Comparison of ENCODE assay signal across 19 cellular contexts in the genomic region with DNA sequence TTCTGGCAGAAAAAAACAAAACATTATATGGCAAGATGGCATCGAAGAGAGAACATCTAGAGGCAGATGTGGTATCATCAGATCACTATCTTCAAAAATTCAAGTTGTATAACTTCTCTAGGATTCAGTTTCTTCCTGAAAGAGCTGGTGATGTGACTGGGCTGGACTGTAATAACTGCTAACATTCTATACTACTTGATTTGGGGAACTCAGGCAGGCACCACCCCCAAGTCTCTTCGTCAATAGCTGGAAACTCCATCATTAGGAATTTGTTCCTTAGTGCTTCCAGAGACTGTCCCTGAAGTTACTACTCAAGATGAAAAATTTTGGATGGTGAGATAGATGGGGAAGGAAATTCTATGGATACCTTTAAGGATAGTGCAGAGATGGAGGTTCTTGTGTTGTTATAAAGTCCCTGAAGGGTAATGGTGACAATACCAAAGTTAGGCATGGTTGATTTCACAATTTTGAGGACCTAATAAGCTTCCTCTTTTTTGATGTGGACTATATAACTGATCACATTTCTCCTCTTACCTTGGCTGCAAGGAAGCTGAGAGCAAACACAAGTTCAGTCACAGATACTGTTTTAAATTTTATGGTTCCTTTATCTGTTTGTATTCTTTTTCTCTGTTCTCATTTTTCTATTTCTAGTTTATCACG. TPM values are rescaled to one million over a fixed set of nuclear protein-coding genes. Genes with fewer than 3 reads are reported as not detected.
DNase-seq lines count a peak whose midpoint lies in the region; ATAC-seq and TF ChIP-seq lines count a peak whose summit lies in the region.
"Had no signal": no experiment of that assay in that cellular context is flagged by ENCODE, and none has a peak within 500 bp of the region (broad histone marks: within the 10 kb centered on the region; RNA-seq: fewer than 3 reads in every experiment).

No MANE protein-coding gene starts in this region.

- peaks cover 59% of the 10 kb centered on the region for H3K36me3 Mint-ChIP-seq in activated naive CD4-positive, alpha-beta T cell treated with anti-CD3 and anti-CD28 coated beads, Interleukin-2, amount 10 ng/mL, durations not matched to agents 7 days and 5 days
- peaks cover 39% of the 10 kb centered on the region for H3K36me3 Mint-ChIP-seq in central memory CD8-positive, alpha-beta T cell (ENCODE audit: insufficient read depth)

- peaks cover 14% of the 10 kb centered on the region for H3K4me1 ChIP-seq in upper lobe of right lung

- peak overlapping the region; percentile 7 for H3K27ac Mint-ChIP-seq in activated naive CD4-positive, alpha-beta T cell treated with anti-CD3 and anti-CD28 coated beads, Interleukin-2, amount 10 ng/mL, durations not matched to agents 7 days and 5 days
- H3K27ac Mint-ChIP-seq in central memory CD8-positive, alpha-beta T cell (ENCODE audit: low read depth) = peak overlapping the region; percentile 72

- no peak for TF ChIP-seq CTCF in upper lobe of right lung (IDR thresholded peaks at IDR 0.05)

- DNase-seq in activated naive CD4-positive, alpha-beta T cell treated with anti-CD3 and anti-CD28 coated beads, Interleukin-2, amount 10 ng/mL, durations not matched to agents 7 days and 5 days = no peak
- DNase-seq in activated naive CD4-positive, alpha-beta T cell treated with Interleukin-2 at 50 U/mL for 16 hours = no peak
- peak; percentile 84 for DNase-seq in SIG-M5 (lab: John Stamatoyannopoulos, UW)
- no peak for DNase-seq in central memory CD8-positive, alpha-beta T cell (ENCODE audit: low spot score in 2 of 2)
- DNase-seq in upper lobe of right lung = no peak
- no peak for DNase-seq in stimulated activated naive CD4-positive, alpha-beta T cell (lab: John Stamatoyannopoulos, UW)
- DNase-seq in germinal center (ENCODE audit: low spot score) = no peak
- DNase-seq: ACHN; activated effector memory CD4-positive, alpha-beta T cell treated with anti-CD3 and anti-CD28 coated beads, Interleukin-2, amount 50 U/mL, for 16 hours; body of pancreas; CD4-positive, alpha-beta memory T cell; DMS53; HFFc6; NCI-H1436 treated with DMSO at 0.1 percent for 48 hours; trophoblast cell had no signal

- no peaks in the 10 kb centered on the region for H3K27me3 Mint-ChIP-seq in activated naive CD4-positive, alpha-beta T cell treated with anti-CD3 and anti-CD28 coated beads, Interleukin-2, amount 10 ng/mL, durations not matched to agents 7 days and 5 days
- no peaks in the 10 kb centered on the region for H3K27me3 Mint-ChIP-seq in central memory CD8-positive, alpha-beta T cell
- H3K27me3 Mint-ChIP-seq: CD4-positive, alpha-beta memory T cell had no signal

- CTCF ChIA-PET in activated naive CD4-positive, alpha-beta T cell treated with anti-CD3 and anti-CD28 coated beads, Interleukin-2, amount 10 ng/mL, durations not matched to agents 7 days and 5 days (lab: Charles Lee) = interaction anchor here (0.5 to 1.1 kb wide), 2 partner anchors 32 to 60 kb away, joined by 4 read pairs; no protein-coding TSS in a partner anchor

- ATAC-seq in central memory CD8-positive, alpha-beta T cell (replicated peaks; ENCODE audit: extremely low read depth, poor library complexity, severe bottlenecking) = no peak
- ATAC-seq in upper lobe of right lung (peak; percentile 41), HG03196 (IDR thresholded peaks at IDR 0.05; ENCODE audit: unreplicated experiment) (no peak)
- ATAC-seq: body of pancreas had no signal

- no peaks in the 10 kb centered on the region for H3K9me3 ChIP-seq in upper lobe of right lung
- H3K9me3 ChIP-seq: body of pancreas had no signal

- H3K4me3 Mint-ChIP-seq in activated naive CD4-positive, alpha-beta T cell treated with anti-CD3 and anti-CD28 coated beads, Interleukin-2, amount 10 ng/mL, durations not matched to agents 7 days and 5 days = no peak overlapping the region
- H3K4me3 Mint-ChIP-seq in central memory CD8-positive, alpha-beta T cell = no peak overlapping the region
- H3K4me3 Mint-ChIP-seq: HFFc6 had no signal

- H3K27me3 ChIP-seq in upper lobe of right lung = no peaks in the 10 kb centered on the region
- H3K27me3 ChIP-seq: body of pancreas, hepatocyte had no signal

- no peak overlapping the region for H3K4me3 ChIP-seq in upper lobe of right lung
- H3K4me3 ChIP-seq: body of pancreas, coronary artery, hepatocyte had no signal

- no peaks in the 10 kb centered on the region for H3K36me3 ChIP-seq in upper lobe of right lung

- H3K27ac ChIP-seq in upper lobe of right lung = no peak overlapping the region
- H3K27ac ChIP-seq: body of pancreas, coronary artery, hepatocyte, RWPE1 had no signal

- intact Hi-C loops in upper lobe of right lung (cut with DNase I) = no loop called here

- H3K9me3 Mint-ChIP-seq in activated naive CD4-positive, alpha-beta T cell treated with anti-CD3 and anti-CD28 coated beads, Interleukin-2, amount 10 ng/mL, durations not matched to agents 7 days and 5 days = no peaks in the 10 kb centered on the region
- no peaks in the 10 kb centered on the region for H3K9me3 Mint-ChIP-seq in central memory CD8-positive, alpha-beta T cell
- H3K9me3 Mint-ChIP-seq: HFFc6 had no signal

- H3K4me1 Mint-ChIP-seq in activated naive CD4-positive, alpha-beta T cell treated with anti-CD3 and anti-CD28 coated beads, Interleukin-2, amount 10 ng/mL, durations not matched to agents 7 days and 5 days = peaks cover 33% of the 10 kb centered on the region
- H3K4me1 Mint-ChIP-seq in central memory CD8-positive, alpha-beta T cell = peaks cover 20% of the 10 kb centered on the region

RNA-seq across cellular contexts. Expression of a gene that starts 59.1 kb away (rescaled TPM):
- total RNA-seq in upper lobe of right lung = 15.2 TPM
